1 cellular context compared by ENCODE assay signal in genomic region chr11:17294033-17294432, GRCh38.
TF ChIP-seq lines count a peak whose summit lies in the region.

No MANE protein-coding gene starts in this region.

TF ChIP-seq in GM12878, 131 proteins besides CTCF, POLR2A, EP300 and RAD21 (continued from another document):
- no peak for TF ChIP-seq ZNF687 (IDR thresholded peaks at IDR 0.05)
- TF ChIP-seq NFIC (IDR thresholded peaks at IDR 0.05; ENCODE audit: low read depth, low read length): peak; percentile 83
